Comparison of ENCODE assay signal across 1 cellular context in the genomic region with DNA sequence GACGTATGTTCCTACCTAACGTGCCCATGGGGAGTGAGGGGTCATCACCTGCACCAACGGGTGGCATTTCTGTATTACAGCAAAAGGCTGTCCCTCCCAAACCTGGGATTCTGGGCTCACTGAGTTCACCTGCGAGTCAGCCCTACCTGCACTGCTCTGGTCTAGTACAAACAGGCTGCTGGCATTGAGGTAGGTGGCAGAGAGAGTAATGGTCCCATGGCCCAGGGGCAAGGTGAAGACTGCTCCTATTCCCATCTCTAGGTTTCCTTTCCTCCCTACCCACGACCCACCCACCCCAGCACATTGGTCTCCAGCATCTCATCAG.
A peak's percentile ranks its signal among the peaks of the same experiment; 100 is the strongest.
TF ChIP-seq lines count a peak whose summit lies in the region.

No MANE protein-coding gene starts in this region.

TF ChIP-seq in HepG2, 621 proteins besides CTCF, POLR2A, EP300 and RAD21 (continued from another document):
- TF ChIP-seq, protein P1, sequence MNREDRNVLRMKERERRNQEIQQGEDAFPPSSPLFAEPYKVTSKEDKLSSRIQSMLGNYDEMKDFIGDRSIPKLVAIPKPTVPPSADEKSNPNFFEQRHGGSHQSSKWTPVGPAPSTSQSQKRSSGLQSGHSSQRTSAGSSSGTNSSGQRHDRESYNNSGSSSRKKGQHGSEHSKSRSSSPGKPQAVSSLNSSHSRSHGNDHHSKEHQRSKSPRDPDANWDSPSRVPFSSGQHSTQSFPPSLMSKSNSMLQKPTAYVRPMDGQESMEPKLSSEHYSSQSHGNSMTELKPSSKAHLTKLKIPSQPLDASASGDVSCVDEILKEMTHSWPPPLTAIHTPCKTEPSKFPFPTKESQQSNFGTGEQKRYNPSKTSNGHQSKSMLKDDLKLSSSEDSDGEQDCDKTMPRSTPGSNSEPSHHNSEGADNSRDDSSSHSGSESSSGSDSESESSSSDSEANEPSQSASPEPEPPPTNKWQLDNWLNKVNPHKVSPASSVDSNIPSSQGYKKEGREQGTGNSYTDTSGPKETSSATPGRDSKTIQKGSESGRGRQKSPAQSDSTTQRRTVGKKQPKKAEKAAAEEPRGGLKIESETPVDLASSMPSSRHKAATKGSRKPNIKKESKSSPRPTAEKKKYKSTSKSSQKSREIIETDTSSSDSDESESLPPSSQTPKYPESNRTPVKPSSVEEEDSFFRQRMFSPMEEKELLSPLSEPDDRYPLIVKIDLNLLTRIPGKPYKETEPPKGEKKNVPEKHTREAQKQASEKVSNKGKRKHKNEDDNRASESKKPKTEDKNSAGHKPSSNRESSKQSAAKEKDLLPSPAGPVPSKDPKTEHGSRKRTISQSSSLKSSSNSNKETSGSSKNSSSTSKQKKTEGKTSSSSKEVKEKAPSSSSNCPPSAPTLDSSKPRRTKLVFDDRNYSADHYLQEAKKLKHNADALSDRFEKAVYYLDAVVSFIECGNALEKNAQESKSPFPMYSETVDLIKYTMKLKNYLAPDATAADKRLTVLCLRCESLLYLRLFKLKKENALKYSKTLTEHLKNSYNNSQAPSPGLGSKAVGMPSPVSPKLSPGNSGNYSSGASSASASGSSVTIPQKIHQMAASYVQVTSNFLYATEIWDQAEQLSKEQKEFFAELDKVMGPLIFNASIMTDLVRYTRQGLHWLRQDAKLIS (CRISPR knock-in tag; IDR thresholded peaks at IDR 0.05), result 0 out of 2 replicates have a peak, but pooled peaks have one; percentile 9
- TF ChIP-seq ZSCAN20 (CRISPR knock-in tag; IDR thresholded peaks at IDR 0.05; ENCODE audit: borderline replicate concordance) (no peak), ZC3H4 (CRISPR knock-in tag; IDR thresholded peaks at IDR 0.05; ENCODE audit: borderline replicate concordance) (0 out of 2 replicates have a peak, but pooled peaks have one; percentile 10), PHF5A (CRISPR knock-in tag; IDR thresholded peaks at IDR 0.05; ENCODE audit: low read depth, unreplicated experiment) (no peak), ZNF329 (CRISPR knock-in tag; IDR thresholded peaks at IDR 0.05; ENCODE audit: low read depth) (no peak), KAT8 (CRISPR knock-in tag; IDR thresholded peaks at IDR 0.05) (no peak), NFRKB (IDR thresholded peaks at IDR 0.05) (no peak), ZMYM4 (CRISPR knock-in tag; IDR thresholded peaks at IDR 0.05) (no peak; the same call in 1 of the 2 replicates), ZNF138 (CRISPR knock-in tag; IDR thresholded peaks at IDR 0.05; ENCODE audit: low read depth) (no peak), ZNF451 (CRISPR knock-in tag; IDR thresholded peaks at IDR 0.05) (no peak), KLF12 (CRISPR knock-in tag; IDR thresholded peaks at IDR 0.05; ENCODE audit: borderline replicate concordance) (no peak), GZF1 (CRISPR knock-in tag; IDR thresholded peaks at IDR 0.05) (no peak), ZFP41 (CRISPR knock-in tag; IDR thresholded peaks at IDR 0.05; ENCODE audit: borderline replicate concordance) (no peak), HIVEP1 (CRISPR knock-in tag; IDR thresholded peaks at IDR 0.05) (0 out of 2 replicates have a peak, but pooled peaks have one; percentile 10)
- TF ChIP-seq, protein P2, sequence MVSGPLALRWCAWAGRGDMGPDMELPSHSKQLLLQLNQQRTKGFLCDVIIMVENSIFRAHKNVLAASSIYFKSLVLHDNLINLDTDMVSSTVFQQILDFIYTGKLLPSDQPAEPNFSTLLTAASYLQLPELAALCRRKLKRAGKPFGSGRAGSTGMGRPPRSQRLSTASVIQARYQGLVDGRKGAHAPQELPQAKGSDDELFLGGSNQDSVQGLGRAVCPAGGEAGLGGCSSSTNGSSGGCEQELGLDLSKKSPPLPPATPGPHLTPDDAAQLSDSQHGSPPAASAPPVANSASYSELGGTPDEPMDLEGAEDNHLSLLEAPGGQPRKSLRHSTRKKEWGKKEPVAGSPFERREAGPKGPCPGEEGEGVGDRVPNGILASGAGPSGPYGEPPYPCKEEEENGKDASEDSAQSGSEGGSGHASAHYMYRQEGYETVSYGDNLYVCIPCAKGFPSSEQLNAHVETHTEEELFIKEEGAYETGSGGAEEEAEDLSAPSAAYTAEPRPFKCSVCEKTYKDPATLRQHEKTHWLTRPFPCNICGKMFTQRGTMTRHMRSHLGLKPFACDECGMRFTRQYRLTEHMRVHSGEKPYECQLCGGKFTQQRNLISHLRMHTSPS (CRISPR knock-in tag; IDR thresholded peaks at IDR 0.05; ENCODE audit: low read depth), result 0 out of 2 replicates have a peak, but pooled peaks have one; percentile 13
